25 cellular contexts compared by ENCODE assay signal in genomic region chr7:137127058-137127457, GRCh38.
DNase-seq lines count a peak whose midpoint lies in the region; ATAC-seq, FAIRE-seq and TF ChIP-seq lines count a peak whose summit lies in the region.
"Had no signal": no experiment of that assay in that cellular context is flagged by ENCODE, and none has a peak within 500 bp of the region (broad histone marks: within the 10 kb centered on the region; RNA-seq: fewer than 3 reads in every experiment).

No MANE protein-coding gene starts in this region.

- H3K9me3 ChIP-seq in A549, result no peaks in the 10 kb centered on the region; the same call in 2 of the 3 replicates
- H3K9me3 ChIP-seq in astrocyte (ENCODE audit: insufficient read depth, low read depth, low read length), result no peaks in the 10 kb centered on the region
- H3K9me3 ChIP-seq in PC-9 (ENCODE audit: insufficient read depth, low read depth), result no peaks in the 10 kb centered on the region
- H3K9me3 ChIP-seq: BE2C, BLaER1 had no signal

- CTCF ChIA-PET in A549 (lab: Yijun Ruan, JAX) (no interaction called here), PC-9 (lab: Charles Lee) (no interaction called here)

- H4K20me1 ChIP-seq in astrocyte (ENCODE audit: insufficient read depth, low read length) (no peaks in the 10 kb centered on the region), PC-9 (ENCODE audit: insufficient read depth) (no peaks in the 10 kb centered on the region)
- H4K20me1 ChIP-seq: BLaER1 had no signal

- no peak overlapping the region for H3K9ac ChIP-seq in astrocyte (ENCODE audit: low read length)
- H3K9ac ChIP-seq: BLaER1 had no signal

- TF ChIP-seq RAD21 in A549 (conservative IDR thresholded peaks at IDR 0.05 in 1 of 2, IDR thresholded peaks at IDR 0.05 in 1 of 2), result no peak

- H3K27me3 Mint-ChIP-seq in astrocyte (ENCODE audit: low read depth, unreplicated experiment), result no peaks in the 10 kb centered on the region
- H3K27me3 Mint-ChIP-seq in stimulated activated naive CD8-positive, alpha-beta T cell treated with anti-CD3 and anti-CD28 coated beads, Interleukin-15, amount 100 ng/mL, for 72 hours, result no peaks in the 10 kb centered on the region
- H3K27me3 Mint-ChIP-seq: CD4-positive, alpha-beta memory T cell; CD4-positive, CD25-positive, alpha-beta regulatory T cell; CD8-positive, alpha-beta memory T cell had no signal

- H3K36me3 Mint-ChIP-seq in astrocyte (ENCODE audit: low read depth, unreplicated experiment), result no peaks in the 10 kb centered on the region
- H3K36me3 Mint-ChIP-seq: CD14-positive monocyte; CD4-positive, alpha-beta memory T cell; CD4-positive, CD25-positive, alpha-beta regulatory T cell; CD8-positive, alpha-beta memory T cell had no signal

- H3K4me1 Mint-ChIP-seq in astrocyte (ENCODE audit: low read depth, unreplicated experiment), result no peaks in the 10 kb centered on the region
- no peaks in the 10 kb centered on the region for H3K4me1 Mint-ChIP-seq in stimulated activated naive CD8-positive, alpha-beta T cell treated with anti-CD3 and anti-CD28 coated beads, Interleukin-15, amount 100 ng/mL, for 72 hours
- H3K4me1 Mint-ChIP-seq: CD14-positive monocyte; CD4-positive, alpha-beta memory T cell; CD4-positive, CD25-positive, alpha-beta regulatory T cell; CD8-positive, alpha-beta memory T cell had no signal

- no peak for TF ChIP-seq CTCF in A549 (IDR thresholded peaks at IDR 0.05)
- no peak for TF ChIP-seq CTCF in astrocyte (IDR thresholded peaks at IDR 0.05; ENCODE audit: insufficient read depth, low read depth, low read length)
- TF ChIP-seq CTCF in PC-9 (conservative IDR thresholded peaks at IDR 0.05), result no peak

- no peaks in the 10 kb centered on the region for H3K36me3 ChIP-seq in astrocyte (ENCODE audit: insufficient read depth, low read length)
- H3K36me3 ChIP-seq in PC-9 (ENCODE audit: low read depth), result no peaks in the 10 kb centered on the region
- H3K36me3 ChIP-seq: BE2C, BLaER1 had no signal

- H3K4me3 ChIP-seq in A549 (no peak overlapping the region), astrocyte (ENCODE audit: insufficient read depth, low read depth, low read length) (no peak overlapping the region), PC-9 (no peak overlapping the region)
- H3K4me3 ChIP-seq: BLaER1, GM12878 had no signal

- no peaks in the 10 kb centered on the region for H3K79me2 ChIP-seq in astrocyte (ENCODE audit: insufficient read depth, low read length)
- H3K79me2 ChIP-seq in PC-9 (ENCODE audit: low read depth), result no peaks in the 10 kb centered on the region

- H3K4me2 ChIP-seq in A549 (no peak overlapping the region), astrocyte (ENCODE audit: low read length) (no peak overlapping the region), PC-9 (no peak overlapping the region)
- H3K4me2 ChIP-seq: BLaER1 had no signal

- peak; percentile 13 for FAIRE-seq in A549 (lab: Jason Lieb, UNC)
- FAIRE-seq in astrocyte (lab: Jason Lieb, UNC), result peak; percentile 32
- FAIRE-seq: GM12878, GM12892, GM18507 had no signal

- H3K9me3 Mint-ChIP-seq in astrocyte (ENCODE audit: unreplicated experiment), result no peaks in the 10 kb centered on the region
- H3K9me3 Mint-ChIP-seq in stimulated activated naive CD8-positive, alpha-beta T cell treated with anti-CD3 and anti-CD28 coated beads, Interleukin-15, amount 100 ng/mL, for 72 hours, result peaks cover 0 to 8% of the 10 kb centered on the region in 2 donors

- H3K27ac ChIP-seq in A549, result no peak overlapping the region
- H3K27ac ChIP-seq in astrocyte (ENCODE audit: low read depth, low read length), result no peak overlapping the region
- no peak overlapping the region for H3K27ac ChIP-seq in PC-9
- H3K27ac ChIP-seq: BLaER1 had no signal

- BruUV-seq in PC-9 (replicated peaks; lab: Mats Ljungman, UMichigan), result no TSS peak

- no peak for TF ChIP-seq EP300 in A549 (IDR thresholded peaks at IDR 0.05)

- H3K4me3 Mint-ChIP-seq in astrocyte (ENCODE audit: unreplicated experiment), result no peak overlapping the region
- H3K4me3 Mint-ChIP-seq in stimulated activated naive CD8-positive, alpha-beta T cell treated with anti-CD3 and anti-CD28 coated beads, Interleukin-15, amount 100 ng/mL, for 72 hours, result no peak overlapping the region
- H3K4me3 Mint-ChIP-seq: CD14-positive monocyte; CD4-positive, alpha-beta memory T cell; CD4-positive, CD25-positive, alpha-beta regulatory T cell; CD8-positive, alpha-beta memory T cell had no signal

- H2AFZ ChIP-seq in astrocyte (ENCODE audit: low read depth, low read length), result no peak overlapping the region
- H2AFZ ChIP-seq in PC-9, result no peak overlapping the region

- ATAC-seq in A549 (no peak), HG03039 (IDR thresholded peaks at IDR 0.05; ENCODE audit: unreplicated experiment) (no peak)
- no peak for ATAC-seq in stimulated activated naive CD8-positive, alpha-beta T cell treated with anti-CD3 and anti-CD28 coated beads, Interleukin-15, amount 100 ng/mL, for 72 hours
- ATAC-seq: GM12878 had no signal

- 27% methylated on average over 1 of the region's 1 CpG for WGBS in A549 (ENCODE audit: missing lambda C conversion rate)

- H3F3A ChIP-seq in PC-9 (ENCODE audit: insufficient read depth, low read depth), result no peaks in the 10 kb centered on the region

- no peaks in the 10 kb centered on the region for H3K9me2 ChIP-seq in PC-9 (ENCODE audit: insufficient read depth)

- H3K27me3 ChIP-seq in astrocyte (ENCODE audit: insufficient read depth, low read length) (no peaks in the 10 kb centered on the region), PC-9 (ENCODE audit: insufficient read depth, low read depth) (no peaks in the 10 kb centered on the region)
- H3K27me3 ChIP-seq: BE2C, BLaER1 had no signal

- POLR2A ChIA-PET in A549 (lab: Yijun Ruan, JAX), result no interaction called here
- POLR2A ChIA-PET in PC-9 (lab: Charles Lee; ENCODE audit: unreplicated experiment), result no interaction called here

- TF ChIP-seq POLR2A in A549 (IDR thresholded peaks at IDR 0.05; ENCODE audit: low read length), result no peak

- intact Hi-C loops in PC-9 (cut with micrococcal nuclease; ENCODE audit: unreplicated experiment), result no loop called here

- no peak overlapping the region for H3K27ac Mint-ChIP-seq in astrocyte (ENCODE audit: unreplicated experiment)
- no peak overlapping the region for H3K27ac Mint-ChIP-seq in stimulated activated naive CD8-positive, alpha-beta T cell treated with anti-CD3 and anti-CD28 coated beads, Interleukin-15, amount 100 ng/mL, for 72 hours
- H3K27ac Mint-ChIP-seq: CD14-positive monocyte; CD4-positive, alpha-beta memory T cell; CD4-positive, CD25-positive, alpha-beta regulatory T cell; CD8-positive, alpha-beta memory T cell had no signal

- DNase-seq in A549 (ENCODE audit: low read depth in 1 of 2, low spot score in 1 of 2) (no peak), astrocyte (ENCODE audit: low read depth) (no peak), PC-9 (no peak)
- no peak for DNase-seq in stimulated activated naive CD8-positive, alpha-beta T cell treated with anti-CD3 and anti-CD28 coated beads, Interleukin-15, amount 100 ng/mL, for 72 hours
- DNase-seq: 8988T; ACHN; BE2C; C1 segment of cervical spinal cord; CD4-positive, alpha-beta memory T cell; CD4-positive, CD25-positive, alpha-beta regulatory T cell; CD8-positive, alpha-beta memory T cell; COR-L47; DMS 273 treated with DMSO at 0.1 percent for 48 hours; DMS153; DMS53; DMS79; DND-41; EL; GDM1 had no signal

- no peaks in the 10 kb centered on the region for H3K4me1 ChIP-seq in A549
- H3K4me1 ChIP-seq in astrocyte (ENCODE audit: insufficient read depth, low read length), result peaks cover 5% of the 10 kb centered on the region
- no peaks in the 10 kb centered on the region for H3K4me1 ChIP-seq in PC-9 (replicated peaks; ENCODE audit: insufficient read depth)
- H3K4me1 ChIP-seq: BLaER1 had no signal

TF ChIP-seq in A549, 52 proteins besides CTCF, POLR2A, EP300 and RAD21:
- no peak for TF ChIP-seq RCOR1 (IDR thresholded peaks at IDR 0.05; ENCODE audit: low read depth, low read length)
- TF ChIP-seq JUNB (IDR thresholded peaks at IDR 0.05), result no peak
- TF ChIP-seq TFCP2L1 (CRISPR knock-in tag; IDR thresholded peaks at IDR 0.05), result no peak
- TF ChIP-seq PBX3 (IDR thresholded peaks at IDR 0.05), result no peak
- no peak for TF ChIP-seq TP53 (CRISPR knock-in tag; IDR thresholded peaks at IDR 0.05)
- no peak for TF ChIP-seq GATA3 (IDR thresholded peaks at IDR 0.05; ENCODE audit: borderline replicate concordance)
- no peak for TF ChIP-seq USF2 (IDR thresholded peaks at IDR 0.05)
- no peak for TF ChIP-seq HOXA7 (CRISPR knock-in tag; IDR thresholded peaks at IDR 0.05)
